5 cellular contexts compared by ENCODE assay signal in genomic region chr1:3296858-3297257, GRCh38.
"Had no signal": no experiment of that assay in that cellular context is flagged by ENCODE, and none has a peak within 500 bp of the region (broad histone marks: within the 10 kb centered on the region; RNA-seq: fewer than 3 reads in every experiment).

No MANE protein-coding gene starts in this region.

- ATAC-seq: GM23338, K562 had no signal

- H3K9me3 Mint-ChIP-seq: GM23338 had no signal

- DNase-seq: H9, HCEC 1CT, IMR-90 had no signal

- H3K27ac Mint-ChIP-seq: GM23338, H9 had no signal

- H3K4me3 ChIP-seq: GM23338, K562 had no signal

- H3K4me2 ChIP-seq: GM23338 had no signal

- H3K4me3 Mint-ChIP-seq: GM23338, H9 had no signal

- H3K4me1 Mint-ChIP-seq: GM23338, H9 had no signal

- H2AFZ ChIP-seq: GM23338 had no signal
